ENCODE assay signal across 14 cellular contexts in genomic region chr11:62001450-62002178, GRCh38. TPM values are rescaled to one million over a fixed set of nuclear protein-coding genes. Genes with fewer than 3 reads are reported as not detected.
DNase-seq lines count a peak whose midpoint lies in the region; TF ChIP-seq lines count a peak whose summit lies in the region.
"Had no signal": no experiment of that assay in that cellular context is flagged by ENCODE, and none has a peak within 500 bp of the region (broad histone marks: within the 10 kb centered on the region; RNA-seq: fewer than 3 reads in every experiment).

No MANE protein-coding gene starts in this region.

- H3K36me3 ChIP-seq in cardiac muscle cell (no peaks in the 10 kb centered on the region), left ventricle myocardium inferior (no peaks in the 10 kb centered on the region), uterus (no peaks in the 10 kb centered on the region), Karpas-422 (ENCODE audit: insufficient read depth, low read length) (no peaks in the 10 kb centered on the region)
- H3K36me3 ChIP-seq: upper lobe of left lung had no signal

- H3K9me2 ChIP-seq in Karpas-422 (replicated peaks; ENCODE audit: insufficient read depth, low read length) = no peaks in the 10 kb centered on the region

- intact Hi-C loops in left ventricle myocardium inferior (cut with micrococcal nuclease) (no loop called here), uterus (cut with DNase I; ENCODE audit: low total_unique reads) (no loop called here)

- no peak overlapping the region for H3K9ac ChIP-seq in Karpas-422 (ENCODE audit: low read length)

- H2AFZ ChIP-seq in Karpas-422 (ENCODE audit: low read length) = no peak overlapping the region

- DNase-seq in cardiac muscle cell (ENCODE audit: low read depth in 1 of 2, low spot score in 1 of 2) = peak; percentile 44 to 81
- DNase-seq in left ventricle myocardium inferior = no peak
- peak; percentile 67 for DNase-seq in epithelial cell of proximal tubule (ENCODE audit: low read depth)
- DNase-seq in mucosa of gallbladder (ENCODE audit: low spot score) = peak; percentile 75
- DNase-seq in uterus = peak; percentile 42 to 62
- DNase-seq in Karpas-422 = no peak
- no peak for DNase-seq in hypothalamus (lab: John Stamatoyannopoulos, UW)
- DNase-seq in activated T-cell treated with anti-CD3 and anti-CD28 coated beads for 4 hours = no peak
- DNase-seq: DMS53, NCI-H1694 had no signal

- H3K79me2 ChIP-seq in Karpas-422 (ENCODE audit: low read length) = no peaks in the 10 kb centered on the region

- H3K27ac ChIP-seq in cardiac muscle cell (peak overlapping the region; percentile 51), left ventricle myocardium inferior (replicated peaks) (no peak overlapping the region), uterus (peak overlapping the region in 1 of 2 donors; percentile 64), Karpas-422 (ENCODE audit: low read length) (no peak overlapping the region)
- H3K27ac ChIP-seq: skin epidermis, upper lobe of left lung had no signal

- H3K4me2 ChIP-seq in Karpas-422 (ENCODE audit: low read depth, low read length, poor library complexity, severe bottlenecking) = no peak overlapping the region

- H3K4me3 ChIP-seq in cardiac muscle cell = no peak overlapping the region
- no peak overlapping the region for H3K4me3 ChIP-seq in left ventricle myocardium inferior
- no peak overlapping the region for H3K4me3 ChIP-seq in epithelial cell of proximal tubule (ENCODE audit: low read depth, low read length)
- H3K4me3 ChIP-seq in uterus = no peak overlapping the region
- H3K4me3 ChIP-seq in Karpas-422 (ENCODE audit: low read length) = no peak overlapping the region
- H3K4me3 ChIP-seq: skin epidermis, upper lobe of left lung had no signal

- TF ChIP-seq CTCF in cardiac muscle cell (IDR thresholded peaks at IDR 0.05; ENCODE audit: low read depth, low read length) (no peak), left ventricle myocardium inferior (IDR thresholded peaks at IDR 0.05; ENCODE audit: borderline replicate concordance) (no peak), epithelial cell of proximal tubule (conservative IDR thresholded peaks at IDR 0.05; ENCODE audit: low read depth, low read length) (peak; percentile 20), uterus (IDR thresholded peaks at IDR 0.05) (no peak)

- H4K20me1 ChIP-seq in Karpas-422 (ENCODE audit: insufficient read depth, low read depth, low read length) = no peaks in the 10 kb centered on the region

- TF ChIP-seq POLR2A in uterus (IDR thresholded peaks at IDR 0.05) = no peak

- H3K4me1 ChIP-seq in cardiac muscle cell (ENCODE audit: low read depth) (peaks cover 15% of the 10 kb centered on the region), left ventricle myocardium inferior (peaks cover 6% of the 10 kb centered on the region), uterus (peaks cover 0 to 3% of the 10 kb centered on the region in 2 donors), Karpas-422 (ENCODE audit: low read length) (no peaks in the 10 kb centered on the region)

- H3K27me3 ChIP-seq in cardiac muscle cell (no peaks in the 10 kb centered on the region), left ventricle myocardium inferior (ENCODE audit: low read depth) (no peaks in the 10 kb centered on the region), uterus (no peaks in the 10 kb centered on the region), Karpas-422 (ENCODE audit: low read length) (no peaks in the 10 kb centered on the region)
- H3K27me3 ChIP-seq: upper lobe of left lung had no signal

- no peaks in the 10 kb centered on the region for H3K9me3 ChIP-seq in cardiac muscle cell (ENCODE audit: low read depth)
- peaks cover 10% of the 10 kb centered on the region for H3K9me3 ChIP-seq in left ventricle myocardium inferior (replicated peaks)
- H3K9me3 ChIP-seq in uterus = no peaks in the 10 kb centered on the region
- no peaks in the 10 kb centered on the region for H3K9me3 ChIP-seq in Karpas-422 (ENCODE audit: low read length)

RNA-seq across cellular contexts. Expression of gene FTH1, which starts 34.2 kb away (rescaled TPM):
- total RNA-seq in cardiac muscle cell (679 and 858 TPM in 2 replicates), left ventricle myocardium inferior (2,346 TPM), epithelial cell of proximal tubule (518 and 789 TPM in 2 replicates), mucosa of gallbladder (2,359 TPM), uterus (1,000 to 10,000 TPM in 3 of 4 donors, 100 to 1,000 TPM in 1; 402 to 1,927 (median 1,615) TPM)
- polyA plus RNA-seq in cardiac muscle cell = 2,885 and 3,180 TPM in 2 replicates
- total RNA-seq in Karpas-422 (2014; rRNA removed; shearing (Covaris generic); ENCODE audit: low replicate concordance) = 209 and 392 TPM in 2 replicates

RNA-seq across cellular contexts. Expression of gene BEST1, which starts 51.5 kb away (rescaled TPM):
- total RNA-seq in cardiac muscle cell (0.27 and 0.39 TPM in 2 replicates), left ventricle myocardium inferior (0.58 TPM), epithelial cell of proximal tubule (0.12 TPM in 1 of 2 replicates, not detected in the other), mucosa of gallbladder (2.8 TPM), uterus (10 to 100 TPM in 1 of 4 donors, 1 to 10 TPM in 3; 3.3 to 11.1 (median 3.9) TPM)
- polyA plus RNA-seq in cardiac muscle cell = 0.17 and 0.34 TPM in 2 replicates
- 1.7 and 1.9 TPM in 2 replicates for total RNA-seq in Karpas-422 (2014; rRNA removed; shearing (Covaris generic); ENCODE audit: low replicate concordance)
- total RNA-seq: activated T-helper 1 cell treated with anti-CD3 and anti-CD28 coated beads, Interleukin-12 subunit alpha, Interleukin-12 subunit beta, Interleukin-2, Interleukin-4 antibody, amounts not matched to agents 30 ng/mL and 10 ng/mL and 1 ng/mL, durations not matched to agents 14 hours and 24 hours and 36 hours; endothelial cell of umbilical vein had no signal

Comparison
In these comparisons a context has a peak if more than half of its experiments do, and no peak if none do; other contexts are left out.
1. DNase-seq: peak in cardiac muscle cell (2 of 2), epithelial cell of proximal tubule (single experiment), mucosa of gallbladder (single experiment) and uterus (2 of 2); none in left ventricle myocardium inferior (single experiment), Karpas-422 (single experiment), hypothalamus (0 of 51) and activated T-cell treated with anti-CD3 and anti-CD28 coated beads for 4 hours (single experiment).